ENCODE assay signal across 18 cellular contexts in genomic region chr1:245160976-245161375, GRCh38. TPM values are rescaled to one million over a fixed set of nuclear protein-coding genes. Genes with fewer than 3 reads are reported as not detected.
DNase-seq lines count a peak whose midpoint lies in the region; ATAC-seq and TF ChIP-seq lines count a peak whose summit lies in the region.
"Had no signal": no experiment of that assay in that cellular context is flagged by ENCODE, and none has a peak within 500 bp of the region (broad histone marks: within the 10 kb centered on the region; RNA-seq: fewer than 3 reads in every experiment).

No MANE protein-coding gene starts in this region.

- H3K4me2 ChIP-seq in hepatocyte (peak overlapping the region; percentile 84), smooth muscle cell (peak overlapping the region; percentile 97)

- ATAC-seq in left cardiac atrium = no peak
- ATAC-seq in GM19463 (IDR thresholded peaks at IDR 0.05; ENCODE audit: unreplicated experiment) = no peak

- DNase-seq in cardiac muscle cell (ENCODE audit: low read depth in 1 of 2, low spot score in 1 of 2) = no peak
- DNase-seq in left cardiac atrium = no peak
- DNase-seq in hepatocyte (ENCODE audit: low spot score) = no peak
- no peak for DNase-seq in smooth muscle cell (lab: John Stamatoyannopoulos, UW; ENCODE audit: unreplicated experiment)
- DNase-seq in A172 (ENCODE audit: low spot score) = no peak
- no peak for DNase-seq in HuH-7.5 (ENCODE audit: low spot score)
- DNase-seq: 8988T; Calu3; CD4-positive, alpha-beta memory T cell; COR-L47; DMS53; DMS79 treated with DMSO at 0.1 percent for 48 hours; GF-D8; H7; HCEC 1CT had no signal

- no peaks in the 10 kb centered on the region for H3K9me2 ChIP-seq in hepatocyte (replicated peaks; ENCODE audit: insufficient read depth)

- peaks cover 37% of the 10 kb centered on the region for H3F3A ChIP-seq in smooth muscle cell (ENCODE audit: low read depth)

- H3K36me3 ChIP-seq in cardiac muscle cell (peaks cover 8% of the 10 kb centered on the region), hepatocyte (replicated peaks; ENCODE audit: insufficient read depth, low read depth) (no peaks in the 10 kb centered on the region), smooth muscle cell (ENCODE audit: low read depth) (no peaks in the 10 kb centered on the region)

- H3K4me3 ChIP-seq in cardiac muscle cell (no peak overlapping the region), hepatocyte (no peak overlapping the region), smooth muscle cell (no peak overlapping the region)
- H3K4me3 ChIP-seq: GM23248 had no signal

- H4K20me1 ChIP-seq in hepatocyte (ENCODE audit: insufficient read depth, poor library complexity, severe bottlenecking) (peaks cover 7% of the 10 kb centered on the region), smooth muscle cell (ENCODE audit: low read depth) (peaks cover 72% of the 10 kb centered on the region)

- H2AFZ ChIP-seq in hepatocyte = no peak overlapping the region
- no peak overlapping the region for H2AFZ ChIP-seq in smooth muscle cell (ENCODE audit: low read depth)
- H2AFZ ChIP-seq: GM23248 had no signal

- no peak overlapping the region for H3K9ac ChIP-seq in smooth muscle cell (ENCODE audit: low read depth)
- H3K9ac ChIP-seq: GM23248 had no signal

- WGBS in hepatocyte (ENCODE audit: low lambda C conversion rate, missing lambda C conversion rate) = 69% methylated on average over 1 of the region's 1 CpG
- WGBS in smooth muscle cell (ENCODE audit: low lambda C conversion rate) = 15% methylated on average over 1 of the region's 1 CpG

- H3K79me2 ChIP-seq in hepatocyte (peaks cover 96% of the 10 kb centered on the region), smooth muscle cell (ENCODE audit: low read depth) (peaks cover 94% of the 10 kb centered on the region)

- peak overlapping the region; percentile 53 for H3K27ac ChIP-seq in cardiac muscle cell
- no peak overlapping the region for H3K27ac ChIP-seq in hepatocyte
- peak overlapping the region; percentile 62 for H3K27ac ChIP-seq in smooth muscle cell (ENCODE audit: low read depth)
- H3K27ac ChIP-seq: GM23248 had no signal

- intact Hi-C loops in left cardiac atrium (cut with DNase I) = no loop called here

- TF ChIP-seq CTCF in cardiac muscle cell (IDR thresholded peaks at IDR 0.05; ENCODE audit: low read depth, low read length) = no peak
- TF ChIP-seq CTCF in hepatocyte (IDR thresholded peaks at IDR 0.05; ENCODE audit: poor library complexity) = no peak
- TF ChIP-seq CTCF in smooth muscle cell (IDR thresholded peaks at IDR 0.05; ENCODE audit: borderline replicate concordance, insufficient read depth, poor library complexity, severe bottlenecking) = no peak

- H3K9me3 ChIP-seq in cardiac muscle cell (ENCODE audit: low read depth) = no peaks in the 10 kb centered on the region
- H3K9me3 ChIP-seq in hepatocyte (ENCODE audit: low read depth) = no peaks in the 10 kb centered on the region
- no peaks in the 10 kb centered on the region for H3K9me3 ChIP-seq in smooth muscle cell (replicated peaks; ENCODE audit: low read depth)

- H3K27me3 ChIP-seq in cardiac muscle cell (no peaks in the 10 kb centered on the region), hepatocyte (no peaks in the 10 kb centered on the region), smooth muscle cell (ENCODE audit: low read depth) (no peaks in the 10 kb centered on the region)

- peaks cover 45% of the 10 kb centered on the region for H3K4me1 ChIP-seq in cardiac muscle cell (ENCODE audit: low read depth)
- H3K4me1 ChIP-seq in hepatocyte (ENCODE audit: insufficient read depth) = peaks cover 9% of the 10 kb centered on the region
- H3K4me1 ChIP-seq in smooth muscle cell (ENCODE audit: low read depth) = peaks cover 9% of the 10 kb centered on the region

RNA-seq across cellular contexts. Expression of gene KIF26B, which starts 6.2 kb away (rescaled TPM):
- total RNA-seq in cardiac muscle cell = 141 and 177 TPM in 2 replicates
- polyA plus RNA-seq in cardiac muscle cell = 58.9 and 60.7 TPM in 2 replicates
- under 1 TPM; 0.12 to 0.13 TPM for total RNA-seq in left cardiac atrium
- 19.8 and 21.6 TPM in 2 replicates for total RNA-seq in hepatocyte
- 11.3 and 12.7 TPM in 2 replicates for polyA plus RNA-seq in hepatocyte
- 42.1 and 43.3 TPM in 2 replicates for total RNA-seq in smooth muscle cell
- 24.1 and 24.9 TPM in 2 replicates for polyA plus RNA-seq in smooth muscle cell
- total RNA-seq in A172 (2014; rRNA removed; shearing (Covaris generic)) = 0.57 and 2.1 TPM in 2 replicates
- total RNA-seq: A673; CD4-positive, alpha-beta memory T cell had no signal
